ENCODE assay signal across 22 cellular contexts in genomic region chr19:40633207-40633606, GRCh38. TPM values are rescaled to one million over a fixed set of nuclear protein-coding genes. Genes with fewer than 3 reads are reported as not detected.
DNase-seq lines count a peak whose midpoint lies in the region; ATAC-seq, FAIRE-seq and TF ChIP-seq lines count a peak whose summit lies in the region.
"Had no signal": no experiment of that assay in that cellular context is flagged by ENCODE, and none has a peak within 500 bp of the region (broad histone marks: within the 10 kb centered on the region; RNA-seq: fewer than 3 reads in every experiment).

No MANE protein-coding gene starts in this region.

- no peak for FAIRE-seq in frontal cortex (lab: Jason Lieb, UNC)
- FAIRE-seq: D721Med had no signal

- no peak overlapping the region for H3K27ac ChIP-seq in RWPE2 (ENCODE audit: poor library complexity, severe bottlenecking)
- H3K27ac ChIP-seq: HL-60, psoas muscle, WERI-Rb-1 had no signal

- ATAC-seq in RWPE2 (ENCODE audit: low read depth): peak; percentile 26; the same call in 1 of the 3 replicates
- ATAC-seq: naive thymus-derived CD8-positive, alpha-beta T cell; stimulated activated naive CD8-positive, alpha-beta T cell treated with anti-CD3 and anti-CD28 coated beads, Interleukin-15, Interleukin-2, amounts not matched to agents 100 U/mL and 50 U/mL, for 24 hours had no signal

- H3K4me3 ChIP-seq in RWPE2 (ENCODE audit: severe bottlenecking) (no peak overlapping the region), epithelial cell of esophagus (ENCODE audit: low read length) (no peak overlapping the region)
- H3K4me3 ChIP-seq: gastroesophageal sphincter, psoas muscle, uterus had no signal

- H3K27ac Mint-ChIP-seq in osteocyte (ENCODE audit: unreplicated experiment): peak overlapping the region; percentile 23
- H3K27ac Mint-ChIP-seq: brain had no signal

- H3K36me3 ChIP-seq in RWPE2 (ENCODE audit: low read depth): peaks cover 10% of the 10 kb centered on the region
- H3K36me3 ChIP-seq: uterus had no signal

- H3K4me1 Mint-ChIP-seq in osteocyte (ENCODE audit: unreplicated experiment): peaks cover 23% of the 10 kb centered on the region

- peak; percentile 81 for DNase-seq in Daoy (ENCODE audit: low read depth)
- no peak for DNase-seq in RWPE2 (ENCODE audit: low spot score)
- peak; percentile 58 for DNase-seq in epithelial cell of esophagus (ENCODE audit: low read depth)
- no peak for DNase-seq in osteocyte (ENCODE audit: extremely low spot score, unreplicated experiment)
- DNase-seq in iPS-NIHi11 (ENCODE audit: low spot score): no peak
- DNase-seq in NCI-H524 treated with DMSO at 0.1 percent for 48 hours (lab: John Stamatoyannopoulos, UW): no peak
- DNase-seq in frontal cortex (ENCODE audit: low spot score in 2 of 2): no peak
- DNase-seq in cardiac septum (ENCODE audit: low spot score): no peak
- DNase-seq: activated CD8-positive, alpha-beta memory T cell treated with anti-CD3 and anti-CD28 coated beads for 24 hours; activated effector memory CD4-positive, alpha-beta T cell treated with anti-CD3 and anti-CD28 coated beads, Interleukin-2, amount 50 U/mL, for 16 hours; effector CD4-positive, alpha-beta T cell; NCI-H446; psoas muscle; stimulated activated CD4-positive, alpha-beta T cell treated with anti-CD3 and anti-CD28 coated beads, Interleukin-12 subunit alpha, Interleukin-12 subunit beta, amount 100 ng/mL, for 4 hours; stimulated activated naive CD8-positive, alpha-beta T cell treated with anti-CD3 and anti-CD28 coated beads, Interleukin-15, Interleukin-2, amounts not matched to agents 100 U/mL and 50 U/mL, for 24 hours; uterus; WERI-Rb-1 had no signal

- intact Hi-C loops in cardiac septum (cut with DNase I): loop anchor here (10.0 kb wide), 1 partner anchor 328 kb away; no protein-coding TSS in a partner anchor

- H3K36me3 Mint-ChIP-seq in osteocyte (ENCODE audit: unreplicated experiment): peaks cover 9% of the 10 kb centered on the region

- peaks cover 4% of the 10 kb centered on the region for H3K27me3 Mint-ChIP-seq in osteocyte (ENCODE audit: unreplicated experiment)

- TF ChIP-seq CTCF in RWPE2 (IDR thresholded peaks at IDR 0.05; ENCODE audit: poor library complexity, severe bottlenecking): no peak
- no peak for TF ChIP-seq CTCF in epithelial cell of esophagus (IDR thresholded peaks at IDR 0.05; ENCODE audit: insufficient read depth, low read depth, low read length, missing control alignments)
- no peak for TF ChIP-seq CTCF in osteocyte (IDR thresholded peaks at IDR 0.05)

- H3K4me1 ChIP-seq in RWPE2 (ENCODE audit: insufficient read depth, poor library complexity, severe bottlenecking): no peaks in the 10 kb centered on the region
- H3K4me1 ChIP-seq: psoas muscle had no signal

- no peaks in the 10 kb centered on the region for H3K9me3 Mint-ChIP-seq in osteocyte (ENCODE audit: unreplicated experiment)
- H3K9me3 Mint-ChIP-seq: naive thymus-derived CD8-positive, alpha-beta T cell had no signal

- H3K9me3 ChIP-seq in RWPE2 (ENCODE audit: severe bottlenecking): no peaks in the 10 kb centered on the region
- H3K9me3 ChIP-seq: gastroesophageal sphincter, psoas muscle, uterus had no signal

- no peak overlapping the region for H3K4me3 Mint-ChIP-seq in osteocyte (ENCODE audit: unreplicated experiment)

- no peaks in the 10 kb centered on the region for H3K27me3 ChIP-seq in RWPE2 (ENCODE audit: insufficient read depth, poor library complexity, severe bottlenecking)
- H3K27me3 ChIP-seq: gastroesophageal sphincter, uterus had no signal

RNA-seq across cellular contexts. Expression of gene LTBP4, which starts 32.0 kb away (rescaled TPM):
- 16.4 and 26.0 TPM in 2 replicates for total RNA-seq in Daoy (2014; rRNA removed; shearing (Covaris generic))
- total RNA-seq in osteocyte: 85.9 and 93.6 TPM in 2 replicates
- 25.3 TPM for total RNA-seq in frontal cortex
- 216 TPM for total RNA-seq in cardiac septum

RNA-seq across cellular contexts. Expression of gene SHKBP1, which starts 56.5 kb away (rescaled TPM):
- total RNA-seq in Daoy (2014; rRNA removed; shearing (Covaris generic)): 40.6 and 134 TPM in 2 replicates
- 53.3 and 53.8 TPM in 2 replicates for total RNA-seq in osteocyte
- total RNA-seq in frontal cortex: 1.6 TPM
- 28.6 TPM for total RNA-seq in cardiac septum

RNA-seq across cellular contexts. Expression of gene NUMBL, which starts 57.2 kb away (rescaled TPM):
- total RNA-seq in Daoy (2014; rRNA removed; shearing (Covaris generic)): 16.4 and 22.7 TPM in 2 replicates
- total RNA-seq in osteocyte (63.2 and 67.1 TPM in 2 replicates), frontal cortex (16.7 TPM), cardiac septum (20.7 TPM)

Comparison
In these comparisons a context has a peak if more than half of its experiments do, and no peak if none do; other contexts are left out.
1. DNase-seq: peak in Daoy (single experiment) and epithelial cell of esophagus (single experiment); none in RWPE2 (single experiment), osteocyte (single experiment), iPS-NIHi11 (single experiment), NCI-H524 treated with DMSO at 0.1 percent for 48 hours (single experiment), frontal cortex (0 of 2) and cardiac septum (single experiment).
2. RNA of gene SHKBP1, which starts 56.5 kb away (total RNA-seq): 40.6 to 134 TPM in Daoy, 53.3 to 53.8 TPM in osteocyte and 28.6 TPM in cardiac septum (single experiment); 1.6 TPM in frontal cortex (single experiment); every median in the first group is over 10 times any median in the second.